ENCODE assay signal across 22 cellular contexts in genomic region chr6:44045672-44046015, GRCh38.
DNase-seq lines count a peak whose midpoint lies in the region; ATAC-seq and TF ChIP-seq lines count a peak whose summit lies in the region.
"Had no signal": no experiment of that assay in that cellular context is flagged by ENCODE, and none has a peak within 500 bp of the region (broad histone marks: within the 10 kb centered on the region; RNA-seq: fewer than 3 reads in every experiment).

No MANE protein-coding gene starts in this region.

- H3K4me2 ChIP-seq in osteoblast (ENCODE audit: insufficient read depth, low read length): no peak overlapping the region

- no peaks in the 10 kb centered on the region for H3K9me3 Mint-ChIP-seq in chondrocyte (ENCODE audit: low read depth)
- no peaks in the 10 kb centered on the region for H3K9me3 Mint-ChIP-seq in activated naive CD4-positive, alpha-beta T cell treated with anti-CD3 and anti-CD28 coated beads for 36 hours
- H3K9me3 Mint-ChIP-seq: stimulated activated effector memory CD8-positive, alpha-beta T cell treated with anti-CD3 and anti-CD28 coated beads, Interleukin-12 subunit alpha, Interleukin-12 subunit beta, amount 100 ng/mL, for 72 hours; T-helper 2 cell treated with Interferon-gamma antibody and Interleukin-4, amounts not matched to agents 5 μg/mL and 100 μg/mL, for 36 hours had no signal

- no peaks in the 10 kb centered on the region for H3K79me2 ChIP-seq in osteoblast (ENCODE audit: insufficient read depth, low read length)

- H3K4me1 ChIP-seq in BE2C (peaks cover 18% of the 10 kb centered on the region), osteoblast (ENCODE audit: insufficient read depth, low read length) (peaks cover 72% of the 10 kb centered on the region)

- ATAC-seq in left cardiac atrium: peak; percentile 65 to 74
- no peak for ATAC-seq in activated CD4-positive, CD25-positive, alpha-beta regulatory T cell treated with anti-CD3 and anti-CD28 coated beads, Interleukin-2, amount 50 U/mL, for 24 hours
- ATAC-seq: Panc1; stimulated activated effector memory CD8-positive, alpha-beta T cell treated with anti-CD3 and anti-CD28 coated beads, Interleukin-12 subunit alpha, Interleukin-12 subunit beta, amount 100 ng/mL, for 72 hours had no signal

- no peak overlapping the region for H3K4me3 Mint-ChIP-seq in chondrocyte (ENCODE audit: unreplicated experiment)
- H3K4me3 Mint-ChIP-seq in activated naive CD4-positive, alpha-beta T cell treated with anti-CD3 and anti-CD28 coated beads for 36 hours: no peak overlapping the region
- H3K4me3 Mint-ChIP-seq: CD4-positive, CD25-positive, alpha-beta regulatory T cell; stimulated activated effector memory CD8-positive, alpha-beta T cell treated with anti-CD3 and anti-CD28 coated beads, Interleukin-12 subunit alpha, Interleukin-12 subunit beta, amount 100 ng/mL, for 72 hours; T-helper 2 cell treated with Interferon-gamma antibody and Interleukin-4, amounts not matched to agents 5 μg/mL and 100 μg/mL, for 36 hours had no signal

- H2AFZ ChIP-seq in osteoblast (ENCODE audit: low read length): peak overlapping the region; percentile 43

- H3K4me3 ChIP-seq in BE2C (ENCODE audit: low read depth, low read length): no peak overlapping the region
- no peak overlapping the region for H3K4me3 ChIP-seq in osteoblast (ENCODE audit: insufficient read depth, low read length)

- H3K4me1 Mint-ChIP-seq in chondrocyte (ENCODE audit: low read depth): peaks cover 48% of the 10 kb centered on the region
- H3K4me1 Mint-ChIP-seq in activated naive CD4-positive, alpha-beta T cell treated with anti-CD3 and anti-CD28 coated beads for 36 hours (ENCODE audit: low read depth): peaks cover 6% of the 10 kb centered on the region

- H3K27ac ChIP-seq in osteoblast (ENCODE audit: low read depth, low read length): no peak overlapping the region
- H3K27ac ChIP-seq: WERI-Rb-1 had no signal

- TF ChIP-seq CTCF in BE2C (IDR thresholded peaks at IDR 0.05; ENCODE audit: low read depth, low read length): no peak
- TF ChIP-seq CTCF in chondrocyte (IDR thresholded peaks at IDR 0.05): no peak
- TF ChIP-seq CTCF in osteoblast (IDR thresholded peaks at IDR 0.05; ENCODE audit: extremely low read depth, low read depth, low read length): no peak

- H3K9me3 ChIP-seq in BE2C: no peaks in the 10 kb centered on the region
- no peaks in the 10 kb centered on the region for H3K9me3 ChIP-seq in osteoblast (ENCODE audit: low read depth, low read length)

- no peaks in the 10 kb centered on the region for H3K36me3 Mint-ChIP-seq in chondrocyte (ENCODE audit: low read depth)
- no peaks in the 10 kb centered on the region for H3K36me3 Mint-ChIP-seq in activated naive CD4-positive, alpha-beta T cell treated with anti-CD3 and anti-CD28 coated beads for 36 hours (ENCODE audit: low read depth)
- H3K36me3 Mint-ChIP-seq: CD4-positive, CD25-positive, alpha-beta regulatory T cell; stimulated activated effector memory CD8-positive, alpha-beta T cell treated with anti-CD3 and anti-CD28 coated beads, Interleukin-12 subunit alpha, Interleukin-12 subunit beta, amount 100 ng/mL, for 72 hours had no signal

- H3K27me3 Mint-ChIP-seq in chondrocyte (ENCODE audit: low read depth): no peaks in the 10 kb centered on the region
- H3K27me3 Mint-ChIP-seq in activated naive CD4-positive, alpha-beta T cell treated with anti-CD3 and anti-CD28 coated beads for 36 hours (ENCODE audit: low read depth): no peaks in the 10 kb centered on the region

- H3K36me3 ChIP-seq in BE2C (no peaks in the 10 kb centered on the region), osteoblast (ENCODE audit: insufficient read depth, low read length) (no peaks in the 10 kb centered on the region)
- H3K36me3 ChIP-seq: WERI-Rb-1 had no signal

- DNase-seq in BE2C (peak; percentile 3), chondrocyte (ENCODE audit: low spot score) (peak; percentile 50), left cardiac atrium (no peak), osteoblast (ENCODE audit: insufficient read length, low spot score, missing footprints) (peak; percentile 57), NCI-H1105 (lab: John Stamatoyannopoulos, UW) (no peak)
- DNase-seq in activated naive CD4-positive, alpha-beta T cell treated with anti-CD3 and anti-CD28 coated beads for 36 hours: no peak
- no peak for DNase-seq in effector CD4-positive, alpha-beta T cell
- DNase-seq: ACHN; activated CD4-positive, alpha-beta T cell treated with anti-CD3 and anti-CD28 coated beads, Interleukin-2, amount 50 U/mL, for 4 hours; activated gamma-delta T cell; caudate nucleus; CD4-positive, CD25-positive, alpha-beta regulatory T cell; DMS 273 treated with DMSO at 0.1 percent for 48 hours; GDM1; glutamatergic neuron; NCI-H1694; occipital lobe; WERI-Rb-1 had no signal

- CTCF ChIA-PET in activated naive CD4-positive, alpha-beta T cell treated with anti-CD3 and anti-CD28 coated beads for 36 hours (lab: Charles Lee): no interaction called here

- H4K20me1 ChIP-seq in osteoblast (ENCODE audit: insufficient read depth, low read length): no peaks in the 10 kb centered on the region

- intact Hi-C loops in left cardiac atrium (cut with DNase I): no loop called here
- intact Hi-C loops in activated naive CD4-positive, alpha-beta T cell treated with anti-CD3 and anti-CD28 coated beads for 36 hours (cut with micrococcal nuclease): no loop called here

- H3K27me3 ChIP-seq in BE2C (no peaks in the 10 kb centered on the region), osteoblast (ENCODE audit: insufficient read depth, low read length) (no peaks in the 10 kb centered on the region)

- no peak overlapping the region for H3K27ac Mint-ChIP-seq in chondrocyte (ENCODE audit: unreplicated experiment)
- H3K27ac Mint-ChIP-seq in activated naive CD4-positive, alpha-beta T cell treated with anti-CD3 and anti-CD28 coated beads for 36 hours: no peak overlapping the region
- H3K27ac Mint-ChIP-seq: CD4-positive, CD25-positive, alpha-beta regulatory T cell; stimulated activated effector memory CD8-positive, alpha-beta T cell treated with anti-CD3 and anti-CD28 coated beads, Interleukin-12 subunit alpha, Interleukin-12 subunit beta, amount 100 ng/mL, for 72 hours; T-helper 2 cell treated with Interferon-gamma antibody and Interleukin-4, amounts not matched to agents 5 μg/mL and 100 μg/mL, for 36 hours had no signal

Comparison
In these comparisons a context has a peak if more than half of its experiments do, and no peak if none do; other contexts are left out.
1. DNase-seq: peak in BE2C (single experiment), chondrocyte (single experiment) and osteoblast (single experiment); none in left cardiac atrium (single experiment), NCI-H1105 (single experiment), activated naive CD4-positive, alpha-beta T cell treated with anti-CD3 and anti-CD28 coated beads for 36 hours (single experiment) and effector CD4-positive, alpha-beta T cell (single experiment).
2. ATAC-seq: peak in left cardiac atrium (2 of 2); none in activated CD4-positive, CD25-positive, alpha-beta regulatory T cell treated with anti-CD3 and anti-CD28 coated beads, Interleukin-2, amount 50 U/mL, for 24 hours (0 of 2).